ENCODE assay signal across 14 cellular contexts in the genomic region with DNA sequence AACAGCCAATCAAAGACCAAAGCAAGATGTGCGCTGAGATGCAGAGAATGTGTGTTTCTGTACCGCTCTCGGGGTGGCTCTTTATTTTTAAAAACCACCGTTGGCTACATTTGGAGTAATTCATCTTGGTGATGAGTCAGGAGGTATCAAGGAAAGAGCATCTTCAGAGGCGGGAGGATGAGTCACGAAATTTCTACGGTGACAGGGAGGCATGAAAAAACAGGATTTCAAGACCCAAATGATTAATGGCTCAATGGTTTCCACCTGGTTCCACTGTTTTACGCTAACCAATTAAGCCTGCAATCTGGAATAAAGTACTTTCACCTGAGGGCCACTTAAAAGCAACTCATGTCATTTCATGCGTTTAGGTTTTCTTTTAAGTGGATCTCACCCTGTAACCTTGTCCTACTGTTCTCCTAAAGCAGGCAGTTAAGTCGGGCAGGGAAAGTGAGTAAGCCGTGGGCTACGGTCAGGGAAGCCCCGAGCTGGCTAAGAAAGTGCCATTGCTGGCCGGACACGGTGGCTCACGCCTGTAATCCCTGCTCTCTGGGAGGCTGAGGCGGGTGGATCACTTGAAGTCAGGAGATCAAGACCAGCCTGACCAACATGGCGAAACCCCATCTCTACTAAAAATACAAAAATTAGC.
DNase-seq lines count a peak whose midpoint lies in the region; ATAC-seq and TF ChIP-seq lines count a peak whose summit lies in the region.
"Had no signal": no experiment of that assay in that cellular context is flagged by ENCODE, and none has a peak within 500 bp of the region (broad histone marks: within the 10 kb centered on the region; RNA-seq: fewer than 3 reads in every experiment).

No MANE protein-coding gene starts in this region.

- peak overlapping the region; percentile 71 for H3K4me2 ChIP-seq in HCT116 (ENCODE audit: low read length)

- no peak for TF ChIP-seq CTCF in A673 (conservative IDR thresholded peaks at IDR 0.05; ENCODE audit: low read depth, low read length)
- TF ChIP-seq CTCF in HCT116 (IDR thresholded peaks at IDR 0.05 in 2 of 3, conservative IDR thresholded peaks at IDR 0.05 in 1 of 3; ENCODE audit: borderline replicate concordance in 1 of 3, insufficient read depth in 1 of 3, low read depth in 2 of 3, low read length in 2 of 3): no peak
- TF ChIP-seq CTCF in esophagus squamous epithelium (IDR thresholded peaks at IDR 0.05): no peak
- TF ChIP-seq CTCF in CD8-positive, alpha-beta T cell (IDR thresholded peaks at IDR 0.05): no peak
- no peak for TF ChIP-seq CTCF in right atrium auricular region (IDR thresholded peaks at IDR 0.05)

- peak; percentile 10; the same call in 1 of the 2 replicates for TF ChIP-seq RAD21 in HCT116 (IDR thresholded peaks at IDR 0.05; ENCODE audit: low read depth)

- POLR2A ChIA-PET in A673 (lab: Charles Lee; ENCODE audit: low non-redundant PET): no interaction called here
- POLR2A ChIA-PET in HCT116 (lab: Charles Lee): no interaction called here
- POLR2A ChIA-PET in CD8-positive, alpha-beta T cell (lab: Charles Lee): no interaction called here

- CTCF ChIA-PET in A673 (lab: Charles Lee): no interaction called here
- CTCF ChIA-PET in HCT116 (lab: Charles Lee): no interaction called here
- CTCF ChIA-PET in CD8-positive, alpha-beta T cell (lab: Charles Lee): no interaction called here

- no peaks in the 10 kb centered on the region for H3K9me2 ChIP-seq in HCT116 (ENCODE audit: insufficient read depth)

- H3K27me3 ChIP-seq in A673 (replicated peaks; ENCODE audit: insufficient read depth, low read depth, low read length, poor library complexity) (no peaks in the 10 kb centered on the region), HCT116 (ENCODE audit: insufficient read depth, low read length) (no peaks in the 10 kb centered on the region), esophagus squamous epithelium (peaks cover 0 to 7% (median 0%) of the 10 kb centered on the region in 4 donors), right atrium auricular region (no peaks in the 10 kb centered on the region)
- H3K27me3 ChIP-seq in CD8-positive, alpha-beta T cell (ENCODE audit: insufficient read depth, low read length): no peaks in the 10 kb centered on the region

- no peaks in the 10 kb centered on the region for H4K20me1 ChIP-seq in HCT116 (ENCODE audit: insufficient read depth)

- no peaks in the 10 kb centered on the region for H3K4me1 Mint-ChIP-seq in CD8-positive, alpha-beta T cell (ENCODE audit: low read depth)
- H3K4me1 Mint-ChIP-seq: activated CD4-positive, alpha-beta memory T cell treated with anti-CD3 and anti-CD28 coated beads, Interleukin-2, amount 10 ng/mL, durations not matched to agents 7 days and 5 days; CD4-positive, alpha-beta memory T cell had no signal

- H2AFZ ChIP-seq in HCT116 (ENCODE audit: low read depth, low read length, poor library complexity, severe bottlenecking): no peak overlapping the region

- RAD21 ChIA-PET in HCT116 (lab: Charles Lee; ENCODE audit: low non-redundant PET in 1 of 2, low total read pairs in 2 of 2, uncharacterized antibody in 2 of 2, unreplicated experiment in 2 of 2): interaction anchor here in 1 of 2 experiments (0.7 kb wide), 1 partner anchor 340 kb away, joined by 4 read pairs; no protein-coding TSS in a partner anchor

- H3K9me3 ChIP-seq in A673 (ENCODE audit: low read depth, low read length, poor library complexity, severe bottlenecking): no peaks in the 10 kb centered on the region
- no peaks in the 10 kb centered on the region for H3K9me3 ChIP-seq in HCT116 (ENCODE audit: control insufficient read depth in 1 of 2, insufficient read depth in 1 of 2, low read depth in 1 of 2, low read length in 2 of 2)
- H3K9me3 ChIP-seq in esophagus squamous epithelium: no peaks in the 10 kb centered on the region
- H3K9me3 ChIP-seq in CD8-positive, alpha-beta T cell (ENCODE audit: low read length): no peaks in the 10 kb centered on the region
- H3K9me3 ChIP-seq in right atrium auricular region: no peaks in the 10 kb centered on the region
- H3K9me3 ChIP-seq: lower lobe of right lung had no signal

- TF ChIP-seq POLR2A in HCT116 (IDR thresholded peaks at IDR 0.05; ENCODE audit: borderline replicate concordance, extremely low read depth, insufficient read depth, insufficient read length): no peak
- no peak for TF ChIP-seq POLR2A in esophagus squamous epithelium (IDR thresholded peaks at IDR 0.05)

- H3K4me1 ChIP-seq in A673 (ENCODE audit: insufficient read depth, low read length, poor library complexity, severe bottlenecking) (peaks cover 10% of the 10 kb centered on the region), HCT116 (ENCODE audit: control insufficient read depth in 1 of 2, insufficient read depth in 2 of 2, low read length in 2 of 2) (peaks cover 23 to 65% of the 10 kb centered on the region in 2 experiments), esophagus squamous epithelium (peaks cover 0 to 39% (median 15%) of the 10 kb centered on the region in 3 donors), right atrium auricular region (peaks cover 0 to 6% of the 10 kb centered on the region in 2 donors)
- H3K4me1 ChIP-seq in CD8-positive, alpha-beta T cell (ENCODE audit: insufficient read depth, low read length): no peaks in the 10 kb centered on the region

- H3K36me3 Mint-ChIP-seq in CD8-positive, alpha-beta T cell: no peaks in the 10 kb centered on the region
- H3K36me3 Mint-ChIP-seq: CD4-positive, alpha-beta memory T cell had no signal

- H3K79me2 ChIP-seq in HCT116 (ENCODE audit: insufficient read depth, low read length): no peaks in the 10 kb centered on the region

- H3K36me3 ChIP-seq in A673 (ENCODE audit: insufficient read depth, low read length, poor library complexity, severe bottlenecking): no peaks in the 10 kb centered on the region
- H3K36me3 ChIP-seq in HCT116 (ENCODE audit: control insufficient read depth in 1 of 2, insufficient read depth in 2 of 2, low read length in 2 of 2): 0 out of 4 replicates have a peak, but pooled peaks cover 0 to 5% of the 10 kb centered on the region in 2 experiments
- peaks cover 0 to 46% (median 3%) of the 10 kb centered on the region in 3 donors for H3K36me3 ChIP-seq in esophagus squamous epithelium
- H3K36me3 ChIP-seq in CD8-positive, alpha-beta T cell (ENCODE audit: insufficient read depth, low read length): no peaks in the 10 kb centered on the region
- H3K36me3 ChIP-seq in right atrium auricular region: no peaks in the 10 kb centered on the region
- H3K36me3 ChIP-seq: lower lobe of right lung had no signal

- ATAC-seq in HCT116 (peak; percentile 89), GM19467 (IDR thresholded peaks at IDR 0.05; ENCODE audit: unreplicated experiment) (no peak)
- ATAC-seq in CD8-positive, alpha-beta T cell: no peak
- ATAC-seq: sciatic nerve had no signal

- H3K4me3 Mint-ChIP-seq in CD8-positive, alpha-beta T cell: no peak overlapping the region
- H3K4me3 Mint-ChIP-seq: activated CD4-positive, alpha-beta memory T cell treated with anti-CD3 and anti-CD28 coated beads, Interleukin-2, amount 10 ng/mL, durations not matched to agents 7 days and 5 days; CD4-positive, alpha-beta memory T cell had no signal

- BruUV-seq in A673 (replicated peaks; lab: Mats Ljungman, UMichigan): no TSS peak
- no TSS peak for BruUV-seq in HCT116 (replicated peaks; lab: Mats Ljungman, UMichigan)

- H3K27ac Mint-ChIP-seq in CD8-positive, alpha-beta T cell: no peak overlapping the region
- H3K27ac Mint-ChIP-seq: activated CD4-positive, alpha-beta memory T cell treated with anti-CD3 and anti-CD28 coated beads, Interleukin-2, amount 10 ng/mL, durations not matched to agents 7 days and 5 days had no signal

- intact Hi-C loops in A673 (cut with micrococcal nuclease; ENCODE audit: unreplicated experiment) (no loop called here), HCT116 (cut with micrococcal nuclease) (no loop called here), esophagus squamous epithelium (cut with DNase I) (no loop called here)
- intact Hi-C loops in CD8-positive, alpha-beta T cell (cut with DNase I, micrococcal nuclease): no loop called here

- WGBS in esophagus squamous epithelium, 2 donors: 57 to 65% methylated on average over 15 to 18 of the region's 18 CpGs

- H3K9me3 Mint-ChIP-seq in CD8-positive, alpha-beta T cell: no peaks in the 10 kb centered on the region
- H3K9me3 Mint-ChIP-seq: activated CD4-positive, alpha-beta memory T cell treated with anti-CD3 and anti-CD28 coated beads, Interleukin-2, amount 10 ng/mL, durations not matched to agents 7 days and 5 days; CD4-positive, alpha-beta memory T cell had no signal

- H3K9ac ChIP-seq in HCT116 (ENCODE audit: low read length): peak overlapping the region; percentile 41

- no peak overlapping the region for H3K4me3 ChIP-seq in A673 (ENCODE audit: low read depth, low read length, poor library complexity, severe bottlenecking)
- peak overlapping the region in 1 of 2 experiments; percentile 42; a peak in 2 of 4 replicates for H3K4me3 ChIP-seq in HCT116 (replicated peaks in 1 of 2; ENCODE audit: low read depth in 1 of 2, low read length in 2 of 2)
- no peak overlapping the region for H3K4me3 ChIP-seq in esophagus squamous epithelium
- no peak overlapping the region for H3K4me3 ChIP-seq in CD8-positive, alpha-beta T cell (ENCODE audit: low read depth, low read length)
- no peak overlapping the region for H3K4me3 ChIP-seq in right atrium auricular region
- H3K4me3 ChIP-seq: lower lobe of right lung had no signal

- DNase-seq in A673 (ENCODE audit: low spot score): peak; percentile 37
- DNase-seq in HCT116 (ENCODE audit: low read depth, low spot score): peak; percentile 90
- DNase-seq in NCI-H69 (lab: John Stamatoyannopoulos, UW): peak; percentile 84
- DNase-seq in esophagus squamous epithelium (lab: John Stamatoyannopoulos, UW): no peak
- no peak for DNase-seq in CD8-positive, alpha-beta T cell
- no peak for DNase-seq in right atrium auricular region (ENCODE audit: low spot score)
- DNase-seq in SW 1271 (lab: John Stamatoyannopoulos, UW): no peak
- DNase-seq: activated CD4-positive, alpha-beta memory T cell treated with anti-CD3 and anti-CD28 coated beads, Interleukin-2, amount 10 ng/mL, durations not matched to agents 7 days and 5 days; CD4-positive, alpha-beta memory T cell; lower lobe of right lung; NCI-H1092; SHP77 treated with DMSO at 0.1 percent for 48 hours had no signal

- peaks cover 3% of the 10 kb centered on the region for H3K27me3 Mint-ChIP-seq in CD8-positive, alpha-beta T cell (ENCODE audit: low read depth)
- H3K27me3 Mint-ChIP-seq: activated CD4-positive, alpha-beta memory T cell treated with anti-CD3 and anti-CD28 coated beads, Interleukin-2, amount 10 ng/mL, durations not matched to agents 7 days and 5 days had no signal

- H3K27ac ChIP-seq in A673 (ENCODE audit: low read depth, low read length, poor library complexity, severe bottlenecking) (no peak overlapping the region), HCT116 (ENCODE audit: low read depth, low read length) (peak overlapping the region; percentile 79), esophagus squamous epithelium (peak overlapping the region in 3 of 4 donors; percentile 42 to 72 (median 58)), right atrium auricular region (no peak overlapping the region)
- H3K27ac ChIP-seq in CD8-positive, alpha-beta T cell (ENCODE audit: low read depth, low read length): no peak overlapping the region
- H3K27ac ChIP-seq: lower lobe of right lung had no signal

TF ChIP-seq in HCT116, 20 proteins besides CTCF, POLR2A, EP300 and RAD21 (continues in another document):
- TF ChIP-seq EZH2 (IDR thresholded peaks at IDR 0.05): no peak
- TF ChIP-seq POLR2AphosphoS5 (IDR thresholded peaks at IDR 0.05; ENCODE audit: low read depth, low read length): peak; percentile 18; the same call in 1 of the 2 replicates

Comparison
In these comparisons a context has a peak if more than half of its experiments do, and no peak if none do; other contexts are left out.
1. DNase-seq: peak in A673 (single experiment), HCT116 (single experiment) and NCI-H69 (single experiment); none in esophagus squamous epithelium (single experiment), CD8-positive, alpha-beta T cell (0 of 7), right atrium auricular region (single experiment) and SW 1271 (0 of 2).
2. H3K27ac ChIP-seq: peak in HCT116 (single experiment) and esophagus squamous epithelium (3 of 4); none in A673 (single experiment), CD8-positive, alpha-beta T cell (single experiment) and right atrium auricular region (0 of 2).